In genomic region chr2:162574615-162575452, GRCh38 we compare ENCODE assay signal across 1 cellular context.
TF ChIP-seq lines count a peak whose summit lies in the region.

No MANE protein-coding gene starts in this region.

TF ChIP-seq in HepG2, 621 proteins besides CTCF, POLR2A, EP300 and RAD21 (continued from another document and continues in another):
- TF ChIP-seq NONO (IDR thresholded peaks at IDR 0.05) (no peak), NONO (CRISPR knock-in tag; conservative IDR thresholded peaks at IDR 0.05) (peak; percentile 90), SMAD3 (CRISPR knock-in tag; IDR thresholded peaks at IDR 0.05) (0 out of 2 replicates have a peak, but pooled peaks have one; percentile 69), REST (IDR thresholded peaks at IDR 0.05; ENCODE audit: borderline replicate concordance in 1 of 2, low read depth in 1 of 2, low read length in 2 of 2) (no peak; a peak in 1 of 4 replicates), GATAD2A (CRISPR knock-in tag; IDR thresholded peaks at IDR 0.05) (peak; percentile 96), DMTF1 (CRISPR knock-in tag; IDR thresholded peaks at IDR 0.05) (no peak), TRAFD1 (CRISPR knock-in tag; IDR thresholded peaks at IDR 0.05; ENCODE audit: borderline replicate concordance) (no peak), ARID3A (IDR thresholded peaks at IDR 0.05; ENCODE audit: low read depth, low read length) (peak; percentile 93), SIN3B (IDR thresholded peaks at IDR 0.05; ENCODE audit: low read length) (no peak), MAF1 (CRISPR knock-in tag; IDR thresholded peaks at IDR 0.05; ENCODE audit: borderline replicate concordance) (no peak), ZNF841 (CRISPR knock-in tag; IDR thresholded peaks at IDR 0.05; ENCODE audit: borderline replicate concordance) (no peak), JUND (CRISPR knock-in tag; IDR thresholded peaks at IDR 0.05) (no peak), ZNF180 (CRISPR knock-in tag; IDR thresholded peaks at IDR 0.05; ENCODE audit: borderline replicate concordance, low read depth) (no peak), STAG1 (CRISPR knock-in tag; IDR thresholded peaks at IDR 0.05) (no peak; the same call in 1 of the 2 replicates), CCAR2 (optimal IDR thresholded peaks at IDR 0.05; ENCODE audit: low read depth, low read length) (no peak), FLYWCH1 (CRISPR knock-in tag; IDR thresholded peaks at IDR 0.05) (no peak), JDP2 (CRISPR knock-in tag; IDR thresholded peaks at IDR 0.05; ENCODE audit: borderline replicate concordance) (no peak), AFF4 (CRISPR knock-in tag; IDR thresholded peaks at IDR 0.05) (no peak), ZBTB40 (IDR thresholded peaks at IDR 0.05) (no peak), ZBTB40 (CRISPR knock-in tag; IDR thresholded peaks at IDR 0.05) (no peak; the same call in 1 of the 2 replicates), ZFP62 (CRISPR knock-in tag; IDR thresholded peaks at IDR 0.05) (no peak)
